15 cellular contexts compared by ENCODE assay signal in genomic region chr7:88204525-88205103, GRCh38.
"Had no signal": no experiment of that assay in that cellular context is flagged by ENCODE, and none has a peak within 500 bp of the region (broad histone marks: within the 10 kb centered on the region; RNA-seq: fewer than 3 reads in every experiment).

No MANE protein-coding gene starts in this region.

- ATAC-seq: activated CD4-positive, CD25-positive, alpha-beta regulatory T cell treated with anti-CD3 and anti-CD28 coated beads, Interleukin-2, amount 50 U/mL, for 24 hours; left lung; sciatic nerve had no signal

- H3K9me3 ChIP-seq: esophagus muscularis mucosa, left lung, stomach, testis, upper lobe of left lung had no signal

- H3K27ac Mint-ChIP-seq: activated T-helper 1 cell treated with anti-CD3 and anti-CD28 coated beads, Interleukin-12 subunit alpha, Interleukin-12 subunit beta, Interleukin-2, Interleukin-4 antibody, amounts not matched to agents 30 ng/mL and 10 ng/mL and 1 ng/mL, durations not matched to agents 14 hours and 24 hours and 36 hours had no signal

- H3K4me3 ChIP-seq: cardiac muscle cell, esophagus muscularis mucosa, left lung, stomach, testis, upper lobe of left lung had no signal

- H3K4me3 Mint-ChIP-seq: activated T-helper 1 cell treated with anti-CD3 and anti-CD28 coated beads, Interleukin-12 subunit alpha, Interleukin-12 subunit beta, Interleukin-2, Interleukin-4 antibody, amounts not matched to agents 30 ng/mL and 10 ng/mL and 1 ng/mL, durations not matched to agents 14 hours and 24 hours and 36 hours; neural crest cell had no signal

- H3K27me3 ChIP-seq: cardiac muscle cell, esophagus muscularis mucosa, left lung, stomach, testis, upper lobe of left lung had no signal

- H3K4me1 ChIP-seq: esophagus muscularis mucosa, left lung, stomach, testis, upper lobe of left lung had no signal

- H3K9me3 Mint-ChIP-seq: activated T-helper 1 cell treated with anti-CD3 and anti-CD28 coated beads, Interleukin-12 subunit alpha, Interleukin-12 subunit beta, Interleukin-2, Interleukin-4 antibody, amounts not matched to agents 30 ng/mL and 10 ng/mL and 1 ng/mL, durations not matched to agents 14 hours and 24 hours and 36 hours; neural crest cell had no signal

- DNase-seq: activated CD4-positive, alpha-beta T cell treated with anti-CD3 and anti-CD28 coated beads, Interleukin-2, amount 50 U/mL, for 4 hours; activated naive CD4-positive, alpha-beta T cell; hippocampal formation; left lung; mammary epithelial cell; stomach; T-helper 9 cell; testis; upper lobe of left lung had no signal

- H3K27ac ChIP-seq: cardiac muscle cell, esophagus muscularis mucosa, left lung, stomach, testis, upper lobe of left lung had no signal
